32 cellular contexts compared by ENCODE assay signal in the genomic region with DNA sequence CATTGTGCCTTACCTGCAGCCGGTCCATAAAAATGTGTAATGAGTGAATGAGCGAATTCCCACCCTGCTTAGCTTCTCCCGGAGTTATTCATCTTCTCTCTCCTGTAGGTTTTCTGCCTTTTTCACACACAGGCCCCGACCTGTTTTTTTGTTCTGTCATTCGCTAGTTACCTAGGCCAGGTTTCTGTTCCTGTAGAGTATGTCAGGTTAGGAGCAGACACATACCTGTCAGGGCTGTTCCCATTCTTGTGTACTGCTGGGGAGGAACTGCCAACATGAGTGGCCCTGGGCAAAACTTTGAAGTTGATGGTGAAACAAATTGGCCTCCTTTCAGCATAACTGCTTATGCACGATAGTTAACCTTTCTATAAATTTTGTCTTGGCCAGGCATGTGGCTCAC.
A peak's percentile ranks its signal among the peaks of the same experiment; 100 is the strongest.
DNase-seq lines count a peak whose midpoint lies in the region; ATAC-seq and TF ChIP-seq lines count a peak whose summit lies in the region.
"Had no signal": no experiment of that assay in that cellular context is flagged by ENCODE, and none has a peak within 500 bp of the region (broad histone marks: within the 10 kb centered on the region; RNA-seq: fewer than 3 reads in every experiment).

No MANE protein-coding gene starts in this region.

- ATAC-seq in effector memory CD8-positive, alpha-beta T cell (replicated peaks): no peak
- no peak for ATAC-seq in natural killer cell treated with Interleukin-12 subunit alpha and Interleukin-12 subunit beta and Interleukin-15 and Interleukin-18, amount 100 ng/mL, for 72 hours
- ATAC-seq: naive thymus-derived CD4-positive, alpha-beta T cell; psoas muscle had no signal

- no peaks in the 10 kb centered on the region for H3K9me3 Mint-ChIP-seq in T-helper 1 cell treated with Interleukin-12 subunit alpha and Interleukin-12 subunit beta and Interleukin-4 antibody, amounts not matched to agents 30 μg/mL and 1 μg/mL, for 36 hours
- no peaks in the 10 kb centered on the region for H3K9me3 Mint-ChIP-seq in effector memory CD8-positive, alpha-beta T cell
- H3K9me3 Mint-ChIP-seq in natural killer cell treated with Interleukin-12 subunit alpha and Interleukin-12 subunit beta and Interleukin-15 and Interleukin-18, amount 100 ng/mL, for 72 hours: no peaks in the 10 kb centered on the region
- no peaks in the 10 kb centered on the region for H3K9me3 Mint-ChIP-seq in activated CD4-positive, alpha-beta memory T cell treated with anti-CD3 and anti-CD28 coated beads for 36 hours
- H3K9me3 Mint-ChIP-seq: activated B cell treated with CpG ODN at 0.5 μM for 24 hours; activated CD4-positive, alpha-beta memory T cell treated with anti-CD3 and anti-CD28 coated beads, Interleukin-2, amount 10 ng/mL, durations not matched to agents 7 days and 5 days; H9; naive thymus-derived CD4-positive, alpha-beta T cell had no signal

- intact Hi-C loops in activated CD4-positive, alpha-beta memory T cell treated with anti-CD3 and anti-CD28 coated beads for 36 hours (cut with micrococcal nuclease): no loop called here

- no peak overlapping the region for H3K4me3 Mint-ChIP-seq in T-helper 1 cell treated with Interleukin-12 subunit alpha and Interleukin-12 subunit beta and Interleukin-4 antibody, amounts not matched to agents 30 μg/mL and 1 μg/mL, for 36 hours
- peak overlapping the region in 1 of 2 donors; percentile 38 for H3K4me3 Mint-ChIP-seq in effector memory CD8-positive, alpha-beta T cell
- peak overlapping the region; percentile 41 for H3K4me3 Mint-ChIP-seq in natural killer cell treated with Interleukin-12 subunit alpha and Interleukin-12 subunit beta and Interleukin-15 and Interleukin-18, amount 100 ng/mL, for 72 hours
- no peak overlapping the region for H3K4me3 Mint-ChIP-seq in activated CD4-positive, alpha-beta memory T cell treated with anti-CD3 and anti-CD28 coated beads for 36 hours
- H3K4me3 Mint-ChIP-seq: activated B cell treated with CpG ODN at 0.5 μM for 24 hours; activated CD4-positive, alpha-beta memory T cell treated with anti-CD3 and anti-CD28 coated beads, Interleukin-2, amount 10 ng/mL, durations not matched to agents 7 days and 5 days; activated naive CD8-positive, alpha-beta T cell; H9; naive thymus-derived CD4-positive, alpha-beta T cell had no signal

- TF ChIP-seq CTCF in RWPE1 (conservative IDR thresholded peaks at IDR 0.05; ENCODE audit: low read depth): no peak

- CTCF ChIA-PET in RWPE1 (lab: Yijun Ruan, JAX): no interaction called here
- CTCF ChIA-PET in activated CD4-positive, alpha-beta memory T cell treated with anti-CD3 and anti-CD28 coated beads for 36 hours (lab: Charles Lee): interaction anchor here (0.7 to 1.2 kb wide), 3 partner anchors 11 to 140 kb away, joined by 3 to 4 read pairs (median 3); a partner anchor contains a TSS

- H3K27me3 Mint-ChIP-seq in T-helper 1 cell treated with Interleukin-12 subunit alpha and Interleukin-12 subunit beta and Interleukin-4 antibody, amounts not matched to agents 30 μg/mL and 1 μg/mL, for 36 hours (ENCODE audit: low read depth): no peaks in the 10 kb centered on the region
- no peaks in the 10 kb centered on the region for H3K27me3 Mint-ChIP-seq in effector memory CD8-positive, alpha-beta T cell
- no peaks in the 10 kb centered on the region for H3K27me3 Mint-ChIP-seq in natural killer cell treated with Interleukin-12 subunit alpha and Interleukin-12 subunit beta and Interleukin-15 and Interleukin-18, amount 100 ng/mL, for 72 hours
- no peaks in the 10 kb centered on the region for H3K27me3 Mint-ChIP-seq in activated CD4-positive, alpha-beta memory T cell treated with anti-CD3 and anti-CD28 coated beads for 36 hours
- H3K27me3 Mint-ChIP-seq: activated B cell treated with CpG ODN at 0.5 μM for 24 hours; activated CD4-positive, alpha-beta memory T cell treated with anti-CD3 and anti-CD28 coated beads, Interleukin-2, amount 10 ng/mL, durations not matched to agents 7 days and 5 days; activated naive CD8-positive, alpha-beta T cell; naive thymus-derived CD4-positive, alpha-beta T cell had no signal

- H3K4me1 Mint-ChIP-seq in T-helper 1 cell treated with Interleukin-12 subunit alpha and Interleukin-12 subunit beta and Interleukin-4 antibody, amounts not matched to agents 30 μg/mL and 1 μg/mL, for 36 hours (ENCODE audit: low read depth): peaks cover 15% of the 10 kb centered on the region
- H3K4me1 Mint-ChIP-seq in effector memory CD8-positive, alpha-beta T cell (ENCODE audit: low read depth in 2 of 2): peaks cover 10 to 16% of the 10 kb centered on the region in 2 donors
- peaks cover 15 to 18% of the 10 kb centered on the region in 2 donors for H3K4me1 Mint-ChIP-seq in natural killer cell treated with Interleukin-12 subunit alpha and Interleukin-12 subunit beta and Interleukin-15 and Interleukin-18, amount 100 ng/mL, for 72 hours (ENCODE audit: low read depth in 2 of 2)
- H3K4me1 Mint-ChIP-seq in activated CD4-positive, alpha-beta memory T cell treated with anti-CD3 and anti-CD28 coated beads for 36 hours (ENCODE audit: low read depth): peaks cover 12% of the 10 kb centered on the region
- H3K4me1 Mint-ChIP-seq: H9 had no signal

- DNase-seq in T-helper 1 cell: no peak
- peak; percentile 28 for DNase-seq in RWPE1 (ENCODE audit: low spot score)
- DNase-seq in effector memory CD8-positive, alpha-beta T cell: no peak
- DNase-seq in natural killer cell treated with Interleukin-12 subunit alpha and Interleukin-12 subunit beta and Interleukin-15 and Interleukin-18, amount 100 ng/mL, for 72 hours (ENCODE audit: low spot score): no peak
- no peak for DNase-seq in activated CD4-positive, alpha-beta memory T cell treated with anti-CD3 and anti-CD28 coated beads for 36 hours
- no peak for DNase-seq in NCI-H2171 treated with DMSO at 0.1 percent for 48 hours (lab: John Stamatoyannopoulos, UW)
- no peak for DNase-seq in HCEC 1CT
- DNase-seq: activated B cell treated with CpG ODN at 0.5 μM for 24 hours; activated CD4-positive, alpha-beta memory T cell treated with anti-CD3 and anti-CD28 coated beads, Interleukin-2, amount 10 ng/mL, durations not matched to agents 7 days and 5 days; activated effector memory CD4-positive, alpha-beta T cell treated with anti-CD3 and anti-CD28 coated beads, Interleukin-2, amount 50 U/mL, for 16 hours; aorta; C1 segment of cervical spinal cord; Caco-2; colonic mucosa; DMS53; effector CD8-positive, alpha-beta T cell; erythroblast; foreskin fibroblast; H9; head of caudate nucleus; naive thymus-derived CD4-positive, alpha-beta T cell; NCI-H1048; NCI-H2107; occipital lobe; psoas muscle; stimulated activated CD4-positive, alpha-beta T cell treated with anti-CD3 and anti-CD28 coated beads, Interleukin-4, amount 100 ng/mL, for 1 hour; substantia nigra had no signal

- H3K27ac ChIP-seq in RWPE1: peak overlapping the region; percentile 15; the same call in 1 of the 2 replicates
- H3K27ac ChIP-seq: 22Rv1, cardiac muscle cell, colonic mucosa, psoas muscle, SJSA1 had no signal

- H3K36me3 Mint-ChIP-seq in T-helper 1 cell treated with Interleukin-12 subunit alpha and Interleukin-12 subunit beta and Interleukin-4 antibody, amounts not matched to agents 30 μg/mL and 1 μg/mL, for 36 hours (ENCODE audit: low read depth): peaks cover 61% of the 10 kb centered on the region
- peaks cover 85% of the 10 kb centered on the region for H3K36me3 Mint-ChIP-seq in effector memory CD8-positive, alpha-beta T cell (ENCODE audit: insufficient read depth)
- peaks cover 31% of the 10 kb centered on the region for H3K36me3 Mint-ChIP-seq in natural killer cell treated with Interleukin-12 subunit alpha and Interleukin-12 subunit beta and Interleukin-15 and Interleukin-18, amount 100 ng/mL, for 72 hours
- H3K36me3 Mint-ChIP-seq in activated CD4-positive, alpha-beta memory T cell treated with anti-CD3 and anti-CD28 coated beads for 36 hours: peaks cover 37% of the 10 kb centered on the region

- POLR2A ChIA-PET in RWPE1 (lab: Yijun Ruan, JAX; ENCODE audit: low non-redundant PET): no interaction called here
- POLR2A ChIA-PET in activated CD4-positive, alpha-beta memory T cell treated with anti-CD3 and anti-CD28 coated beads for 36 hours (lab: Charles Lee): no interaction called here

- H3K27ac Mint-ChIP-seq in T-helper 1 cell treated with Interleukin-12 subunit alpha and Interleukin-12 subunit beta and Interleukin-4 antibody, amounts not matched to agents 30 μg/mL and 1 μg/mL, for 36 hours: peak overlapping the region; percentile 56
- peak overlapping the region; percentile 72 to 91 for H3K27ac Mint-ChIP-seq in effector memory CD8-positive, alpha-beta T cell
- H3K27ac Mint-ChIP-seq in natural killer cell treated with Interleukin-12 subunit alpha and Interleukin-12 subunit beta and Interleukin-15 and Interleukin-18, amount 100 ng/mL, for 72 hours: peak overlapping the region; percentile 51 to 59
- H3K27ac Mint-ChIP-seq in activated CD4-positive, alpha-beta memory T cell treated with anti-CD3 and anti-CD28 coated beads for 36 hours: no peak overlapping the region
- H3K27ac Mint-ChIP-seq: activated B cell treated with CpG ODN at 0.5 μM for 24 hours; activated CD4-positive, alpha-beta memory T cell treated with anti-CD3 and anti-CD28 coated beads, Interleukin-2, amount 10 ng/mL, durations not matched to agents 7 days and 5 days; activated naive CD8-positive, alpha-beta T cell had no signal
